ENCODE assay signal across 34 cellular contexts in the genomic region with DNA sequence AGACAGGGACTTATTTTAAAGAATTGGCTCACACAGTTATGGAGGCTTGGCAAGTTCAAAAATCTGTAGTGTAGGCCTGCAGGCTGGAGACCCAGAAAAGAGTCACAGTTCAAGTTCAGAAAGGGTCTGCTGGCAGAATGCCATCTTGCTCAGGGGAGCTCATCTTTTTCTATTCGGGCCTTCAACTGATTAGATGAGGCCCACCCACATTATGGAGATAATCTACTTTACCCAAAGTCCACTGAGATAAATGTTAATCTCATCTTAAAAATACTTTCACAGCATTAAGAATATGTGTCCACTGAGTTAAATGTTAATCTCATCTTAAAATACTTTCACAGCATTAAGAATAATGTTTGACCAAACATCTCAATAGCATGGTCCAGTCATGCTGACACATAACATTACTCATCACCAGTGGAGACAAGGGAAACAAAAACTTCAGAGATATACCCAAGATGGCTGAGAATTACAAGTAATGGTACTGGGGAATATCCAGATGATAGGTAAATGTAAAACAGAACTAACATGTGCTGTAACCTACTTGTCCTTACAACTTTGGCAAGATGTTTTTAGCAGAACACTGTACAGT.
DNase-seq lines count a peak whose midpoint lies in the region; ATAC-seq, FAIRE-seq and TF ChIP-seq lines count a peak whose summit lies in the region.
"Had no signal": no experiment of that assay in that cellular context is flagged by ENCODE, and none has a peak within 500 bp of the region (broad histone marks: within the 10 kb centered on the region; RNA-seq: fewer than 3 reads in every experiment).

No MANE protein-coding gene starts in this region.

- H4K20me1 ChIP-seq in astrocyte (ENCODE audit: insufficient read depth, low read length): no peaks in the 10 kb centered on the region
- no peaks in the 10 kb centered on the region for H4K20me1 ChIP-seq in keratinocyte (ENCODE audit: control insufficient read depth, extremely low read depth, insufficient read depth, low read length)

- ATAC-seq in HG03025 (IDR thresholded peaks at IDR 0.05; ENCODE audit: low FRiP score, unreplicated experiment) (no peak), HG03139 (IDR thresholded peaks at IDR 0.05; ENCODE audit: unreplicated experiment) (no peak)
- ATAC-seq: A549; activated CD8-positive, alpha-beta T cell treated with anti-CD3 and anti-CD28 coated beads for 36 hours; activated T-helper 17 cell treated with anti-CD3 and anti-CD28 coated beads, Interleukin-2, amount 50 U/mL, for 72 hours; effector memory CD8-positive, alpha-beta T cell; esophagus mucosa; gastroesophageal sphincter; natural killer cell; stimulated activated naive CD8-positive, alpha-beta T cell treated with anti-CD3 and anti-CD28 coated beads, Interleukin-15, amount 100 ng/mL, for 72 hours had no signal

- H3K9ac ChIP-seq in astrocyte (ENCODE audit: low read length) (no peak overlapping the region), keratinocyte (ENCODE audit: control insufficient read depth, extremely low read depth, insufficient read depth, low read length) (no peak overlapping the region)

- H3K79me2 ChIP-seq in astrocyte (ENCODE audit: insufficient read depth, low read length): no peaks in the 10 kb centered on the region
- no peaks in the 10 kb centered on the region for H3K79me2 ChIP-seq in keratinocyte (ENCODE audit: control insufficient read depth, insufficient read depth, low read length)

- no peak overlapping the region for H3K4me2 ChIP-seq in astrocyte (ENCODE audit: low read length)
- H3K4me2 ChIP-seq in keratinocyte (ENCODE audit: control insufficient read depth, extremely low read depth, insufficient read depth, low read depth, low read length): no peak overlapping the region
- H3K4me2 ChIP-seq: A549 had no signal

- no peaks in the 10 kb centered on the region for H3K9me3 ChIP-seq in astrocyte (ENCODE audit: insufficient read depth, low read depth, low read length)
- no peaks in the 10 kb centered on the region for H3K9me3 ChIP-seq in keratinocyte (ENCODE audit: control insufficient read depth, low read depth, low read length)
- H3K9me3 ChIP-seq in ovary: no peaks in the 10 kb centered on the region
- H3K9me3 ChIP-seq: A549, BE2C, colonic mucosa, gastroesophageal sphincter, thyroid gland, vagina had no signal

- H3K27me3 Mint-ChIP-seq in astrocyte (ENCODE audit: low read depth, unreplicated experiment): no peaks in the 10 kb centered on the region
- H3K27me3 Mint-ChIP-seq: activated CD8-positive, alpha-beta T cell treated with anti-CD3 and anti-CD28 coated beads for 36 hours; activated T-helper 17 cell treated with anti-CD3 and anti-CD28 coated beads, Interleukin-2, amount 50 U/mL, for 72 hours; effector memory CD8-positive, alpha-beta T cell; stimulated activated naive CD8-positive, alpha-beta T cell treated with anti-CD3 and anti-CD28 coated beads, Interleukin-15, amount 100 ng/mL, for 72 hours had no signal

- H3K9me3 Mint-ChIP-seq in astrocyte (ENCODE audit: unreplicated experiment): no peaks in the 10 kb centered on the region
- H3K9me3 Mint-ChIP-seq: activated CD8-positive, alpha-beta T cell treated with anti-CD3 and anti-CD28 coated beads for 36 hours; activated T-helper 17 cell treated with anti-CD3 and anti-CD28 coated beads, Interleukin-2, amount 50 U/mL, for 72 hours; T-helper 1 cell treated with Interleukin-12 subunit alpha and Interleukin-12 subunit beta and Interleukin-4 antibody, amounts not matched to agents 30 μg/mL and 1 μg/mL, for 36 hours had no signal

- H3K27ac Mint-ChIP-seq in astrocyte (ENCODE audit: unreplicated experiment): no peak overlapping the region
- H3K27ac Mint-ChIP-seq: activated CD8-positive, alpha-beta T cell treated with anti-CD3 and anti-CD28 coated beads for 36 hours; activated T-helper 17 cell treated with anti-CD3 and anti-CD28 coated beads, Interleukin-2, amount 50 U/mL, for 72 hours; effector memory CD8-positive, alpha-beta T cell; natural killer cell; stimulated activated naive CD8-positive, alpha-beta T cell treated with anti-CD3 and anti-CD28 coated beads, Interleukin-15, amount 100 ng/mL, for 72 hours; T-helper 1 cell treated with Interleukin-12 subunit alpha and Interleukin-12 subunit beta and Interleukin-4 antibody, amounts not matched to agents 30 μg/mL and 1 μg/mL, for 36 hours had no signal

- intact Hi-C loops in ovary (cut with DNase I): no loop called here

- H3K4me3 Mint-ChIP-seq in astrocyte (ENCODE audit: unreplicated experiment): no peak overlapping the region
- H3K4me3 Mint-ChIP-seq: activated CD8-positive, alpha-beta T cell treated with anti-CD3 and anti-CD28 coated beads for 36 hours; activated T-helper 17 cell treated with anti-CD3 and anti-CD28 coated beads, Interleukin-2, amount 50 U/mL, for 72 hours; effector memory CD8-positive, alpha-beta T cell; natural killer cell; stimulated activated naive CD8-positive, alpha-beta T cell treated with anti-CD3 and anti-CD28 coated beads, Interleukin-15, amount 100 ng/mL, for 72 hours; T-helper 1 cell treated with Interleukin-12 subunit alpha and Interleukin-12 subunit beta and Interleukin-4 antibody, amounts not matched to agents 30 μg/mL and 1 μg/mL, for 36 hours had no signal

- dilution Hi-C loops in keratinocyte (cut with MboI; ENCODE audit: extremely low pct_ligation_motif_present, low sequenced_read_pairs): no loop called here

- no peak for TF ChIP-seq CTCF in astrocyte (IDR thresholded peaks at IDR 0.05; ENCODE audit: insufficient read depth, low read depth, low read length)
- no peak for TF ChIP-seq CTCF in keratinocyte (optimal IDR thresholded peaks at IDR 0.05 in 1 of 3, IDR thresholded peaks at IDR 0.05 in 1 of 3, conservative IDR thresholded peaks at IDR 0.05 in 1 of 3; ENCODE audit: extremely low read depth in 1 of 3, insufficient read depth in 2 of 3, low read length in 3 of 3)
- TF ChIP-seq CTCF in ovary (IDR thresholded peaks at IDR 0.05): no peak

- no peak overlapping the region for H3K27ac ChIP-seq in astrocyte (ENCODE audit: low read depth, low read length)
- H3K27ac ChIP-seq in keratinocyte (ENCODE audit: control insufficient read depth, insufficient read depth, low read length): no peak overlapping the region
- H3K27ac ChIP-seq in ovary: no peak overlapping the region
- H3K27ac ChIP-seq: A549, colonic mucosa, gastroesophageal sphincter, HL-60, skin epidermis, thyroid gland, vagina had no signal

- H3K27me3 ChIP-seq in astrocyte (ENCODE audit: insufficient read depth, low read length) (no peaks in the 10 kb centered on the region), keratinocyte (ENCODE audit: control insufficient read depth, extremely low read depth, insufficient read depth, low read length) (no peaks in the 10 kb centered on the region), ovary (no peaks in the 10 kb centered on the region)
- H3K27me3 ChIP-seq: BE2C, colonic mucosa, gastroesophageal sphincter, thyroid gland, vagina had no signal

- H3K9me1 ChIP-seq in keratinocyte (ENCODE audit: control insufficient read depth, extremely low read depth, insufficient read depth, low read length): no peaks in the 10 kb centered on the region

- H2AFZ ChIP-seq in astrocyte (ENCODE audit: low read depth, low read length) (no peak overlapping the region), keratinocyte (ENCODE audit: control insufficient read depth, low read length) (no peak overlapping the region)

- FAIRE-seq in astrocyte (lab: Jason Lieb, UNC) (peak; percentile 47), keratinocyte (lab: Jason Lieb, UNC) (peak; percentile 9)
- FAIRE-seq: A549, GM19239, islet of Langerhans had no signal

- no peak for TF ChIP-seq EP300 in ovary (IDR thresholded peaks at IDR 0.05)

- in situ Hi-C loops in Caki2 (cut with HindIII; ENCODE audit: low pct_unique_long_range_greater_than_20kb, low sequenced_read_pairs): no loop called here

- no peaks in the 10 kb centered on the region for H3K36me3 Mint-ChIP-seq in astrocyte (ENCODE audit: low read depth, unreplicated experiment)
- H3K36me3 Mint-ChIP-seq: natural killer cell had no signal

- no peak for TF ChIP-seq POLR2A in ovary (IDR thresholded peaks at IDR 0.05)

- H3K4me1 Mint-ChIP-seq in astrocyte (ENCODE audit: low read depth, unreplicated experiment): no peaks in the 10 kb centered on the region
- H3K4me1 Mint-ChIP-seq: activated T-helper 17 cell treated with anti-CD3 and anti-CD28 coated beads, Interleukin-2, amount 50 U/mL, for 72 hours; natural killer cell; stimulated activated naive CD8-positive, alpha-beta T cell treated with anti-CD3 and anti-CD28 coated beads, Interleukin-15, amount 100 ng/mL, for 72 hours had no signal

- DNase-seq in Caki2 (ENCODE audit: low read depth): peak; percentile 2
- peak; percentile 60 for DNase-seq in HT1080 (ENCODE audit: low read depth)
- peak; percentile 19 for DNase-seq in astrocyte (ENCODE audit: low read depth)
- no peak for DNase-seq in keratinocyte (ENCODE audit: low read depth, low spot score)
- DNase-seq in ovary: no peak
- no peak for DNase-seq in middle frontal gyrus (ENCODE audit: extremely low spot score, low spot score)
- DNase-seq: activated CD4-positive, alpha-beta T cell treated with anti-CD3 and anti-CD28 coated beads for 1 hour; activated CD8-positive, alpha-beta T cell treated with anti-CD3 and anti-CD28 coated beads for 36 hours; activated naive CD4-positive, alpha-beta T cell treated with anti-CD3 and anti-CD28 coated beads, Interleukin-2, amount 50 U/mL, for 16 hours; amygdala; BE2C; colonic mucosa; effector memory CD8-positive, alpha-beta T cell; GF-D8; midbrain; natural killer cell; NCI-H1105; NCI-H2029 treated with DMSO at 0.1 percent for 48 hours; NCI-H2227 treated with DMSO at 0.1 percent for 48 hours; occipital lobe; stimulated activated naive CD8-positive, alpha-beta T cell treated with anti-CD3 and anti-CD28 coated beads, Interleukin-15, amount 100 ng/mL, for 72 hours; thyroid gland had no signal

- no peaks in the 10 kb centered on the region for H3K36me3 ChIP-seq in astrocyte (ENCODE audit: insufficient read depth, low read length)
- H3K36me3 ChIP-seq in keratinocyte (ENCODE audit: control insufficient read depth in 2 of 2, extremely low read depth in 1 of 2, insufficient read depth in 2 of 2, low read length in 2 of 2): no peaks in the 10 kb centered on the region
- H3K36me3 ChIP-seq in ovary: no peaks in the 10 kb centered on the region
- H3K36me3 ChIP-seq: BE2C, colonic mucosa, gastroesophageal sphincter, thyroid gland, vagina had no signal

- H3K4me3 ChIP-seq in astrocyte (ENCODE audit: insufficient read depth, low read depth, low read length) (no peak overlapping the region), keratinocyte (ENCODE audit: control insufficient read depth in 2 of 3, extremely low read depth in 1 of 3, insufficient read depth in 2 of 3, low read depth in 1 of 3, low read length in 3 of 3) (no peak overlapping the region), ovary (no peak overlapping the region)
- H3K4me3 ChIP-seq: A549, colonic mucosa, gastroesophageal sphincter, skin epidermis, thyroid gland, vagina had no signal

- H3K4me1 ChIP-seq in astrocyte (ENCODE audit: insufficient read depth, low read length) (no peaks in the 10 kb centered on the region), keratinocyte (ENCODE audit: control insufficient read depth, extremely low read depth, insufficient read depth, low read length) (no peaks in the 10 kb centered on the region), ovary (ENCODE audit: insufficient read depth) (no peaks in the 10 kb centered on the region)
- H3K4me1 ChIP-seq: A549, colonic mucosa, gastroesophageal sphincter, thyroid gland, vagina had no signal

- WGBS in ovary, 3 donors: 38 to 67% (median 50%) methylated on average over 1 of the region's 1 CpG

Comparison
In these comparisons a context has a peak if more than half of its experiments do, and no peak if none do; other contexts are left out.
1. DNase-seq: peak in Caki2 (single experiment), HT1080 (single experiment) and astrocyte (single experiment); none in keratinocyte (single experiment), ovary (0 of 5) and middle frontal gyrus (single experiment).